ENCODE assay signal across 10 cellular contexts in the genomic region with DNA sequence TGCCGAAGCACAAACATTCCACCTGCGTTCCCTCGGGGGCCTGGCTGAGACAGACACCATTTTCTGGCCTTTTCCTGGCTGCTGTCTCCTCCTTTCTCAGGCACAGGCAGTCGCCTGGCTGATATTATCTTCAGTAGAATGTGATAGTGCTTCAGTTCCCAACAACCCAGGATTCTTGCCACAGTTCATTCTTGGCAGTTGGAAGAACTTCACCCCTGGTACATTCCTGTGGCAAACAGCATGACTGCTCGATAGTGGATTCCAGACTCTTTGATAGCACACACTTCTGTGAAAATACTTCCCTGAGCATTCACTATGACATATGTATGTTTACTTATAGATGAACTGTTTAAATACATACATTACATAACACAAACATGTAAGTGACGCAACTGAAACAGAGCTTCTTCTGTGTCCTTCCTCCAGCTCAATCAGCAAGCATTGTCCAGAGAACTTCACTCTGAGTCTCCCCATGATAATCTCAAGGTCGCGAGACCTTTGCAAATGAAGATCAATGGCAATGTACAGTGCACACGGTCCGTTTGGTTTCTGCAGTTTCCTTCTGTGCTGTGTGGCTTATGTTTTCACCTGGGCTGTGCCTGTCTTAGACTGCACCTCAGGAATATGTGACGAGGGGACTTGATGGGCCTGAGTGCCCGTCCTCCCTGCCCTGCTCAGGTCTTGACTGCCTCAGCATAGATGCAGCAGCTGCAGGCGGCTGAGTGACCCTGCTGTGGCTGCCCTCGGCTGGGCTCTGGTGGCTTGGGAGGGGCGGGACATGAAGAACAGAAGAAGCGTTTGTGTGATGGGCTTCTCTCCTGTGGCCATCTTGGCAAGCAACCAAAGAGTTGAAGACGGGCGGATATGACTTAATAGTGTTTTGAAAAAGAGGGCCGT. TPM values are rescaled to one million over a fixed set of nuclear protein-coding genes. Genes with fewer than 3 reads are reported as not detected.
DNase-seq lines count a peak whose midpoint lies in the region; TF ChIP-seq lines count a peak whose summit lies in the region.
"Had no signal": no experiment of that assay in that cellular context is flagged by ENCODE, and none has a peak within 500 bp of the region (broad histone marks: within the 10 kb centered on the region; RNA-seq: fewer than 3 reads in every experiment).

No MANE protein-coding gene starts in this region.

- CTCF ChIA-PET in RWPE1 (lab: Yijun Ruan, JAX): no interaction called here

- H3K4me3 ChIP-seq in ACC112 (ENCODE audit: low read depth, low read length) (peak overlapping the region; percentile 17; the same call in 1 of the 2 replicates), uterus (no peak overlapping the region), lower leg skin (ENCODE audit: low read depth, poor library complexity, severe bottlenecking) (no peak overlapping the region)

- POLR2A ChIA-PET in RWPE1 (lab: Yijun Ruan, JAX; ENCODE audit: low non-redundant PET): no interaction called here

- H3K27ac ChIP-seq in ACC112 (ENCODE audit: low read depth, low read length) (peak overlapping the region; percentile 73), epithelial cell of prostate (peak overlapping the region; percentile 58), uterus (peak overlapping the region in 1 of 2 donors; percentile 26), RWPE1 (no peak overlapping the region)

- intact Hi-C loops in uterus (cut with DNase I; ENCODE audit: low total_unique reads): no loop called here
- intact Hi-C loops in lower leg skin (cut with DNase I; ENCODE audit: low total_unique reads): no loop called here

- TF ChIP-seq CTCF in uterus (IDR thresholded peaks at IDR 0.05): no peak
- no peak for TF ChIP-seq CTCF in RWPE1 (conservative IDR thresholded peaks at IDR 0.05; ENCODE audit: low read depth)
- TF ChIP-seq CTCF in lower leg skin (IDR thresholded peaks at IDR 0.05): no peak

- DNase-seq in NCI-H69 (lab: John Stamatoyannopoulos, UW) (peak; percentile 64), epithelial cell of prostate (ENCODE audit: low read depth, low spot score) (peak; percentile 60), myocyte (ENCODE audit: low read depth) (peak; percentile 95), uterus (no peak), RWPE1 (ENCODE audit: low spot score) (no peak), T-helper 2 cell (no peak), lower leg skin (ENCODE audit: low spot score in 2 of 2) (no peak)
- DNase-seq: CD4-positive, CD25-positive, alpha-beta regulatory T cell; NCI-H146 had no signal

- H3K27me3 ChIP-seq in ACC112 (ENCODE audit: insufficient read depth, low read length) (no peaks in the 10 kb centered on the region), uterus (no peaks in the 10 kb centered on the region)

- H3K36me3 ChIP-seq in ACC112 (ENCODE audit: insufficient read depth, low read length): no peaks in the 10 kb centered on the region
- no peaks in the 10 kb centered on the region for H3K36me3 ChIP-seq in uterus

- TF ChIP-seq POLR2A in uterus (IDR thresholded peaks at IDR 0.05): no peak
- TF ChIP-seq POLR2A in lower leg skin (IDR thresholded peaks at IDR 0.05): no peak

- WGBS in lower leg skin, 2 donors: 62 to 64% methylated on average over 19 of the region's 19 CpGs

- no peaks in the 10 kb centered on the region for H3K79me2 ChIP-seq in ACC112 (ENCODE audit: control insufficient read depth, insufficient read depth, low read length, unreplicated experiment)

- H3K9me3 ChIP-seq in uterus: no peaks in the 10 kb centered on the region

- H3K4me1 ChIP-seq in ACC112 (ENCODE audit: control insufficient read depth, insufficient read depth, low read length, unreplicated experiment) (peaks cover 25% of the 10 kb centered on the region), uterus (no peaks in the 10 kb centered on the region)

- H2AFZ ChIP-seq in ACC112 (ENCODE audit: low read length, unreplicated experiment): peak overlapping the region; percentile 78

RNA-seq across cellular contexts. Expression of gene MYBPHL, which starts 7.5 kb away (rescaled TPM):
- total RNA-seq in myocyte: 1.1 TPM in 1 of 2 replicates, not detected in the other
- polyA plus RNA-seq in myocyte (2012): 0.67 TPM
- under 1 TPM in 1 of 4 donors, not detected in 3; 0.76 TPM for total RNA-seq in uterus
- total RNA-seq in lower leg skin: not detected
- total RNA-seq: CD4-positive, CD25-positive, alpha-beta regulatory T cell had no signal
- polyA plus RNA-seq: CD4-positive, CD25-positive, alpha-beta regulatory T cell had no signal

RNA-seq across cellular contexts. Expression of gene PSRC1, which starts 16.4 kb away (rescaled TPM):
- total RNA-seq in myocyte (3.6 and 4.0 TPM in 2 replicates), uterus (10 to 100 TPM in 1 of 4 donors, 1 to 10 TPM in 3; 3.8 to 11.4 (median 7.5) TPM), lower leg skin (1 to 10 TPM; 2.8 to 6.9 (median 5.3) TPM)
- polyA plus RNA-seq in myocyte (2012): 2.8 TPM

RNA-seq across cellular contexts. Expression of gene CELSR2, which starts 50.0 kb away (rescaled TPM):
- 0.31 and 0.43 TPM in 2 replicates for total RNA-seq in myocyte
- 2.0 TPM for polyA plus RNA-seq in myocyte (2012)
- 1 to 10 TPM in 3 of 4 donors, under 1 TPM in 1; 0.26 to 9.6 (median 5.4) TPM for total RNA-seq in uterus
- total RNA-seq in lower leg skin: 100 to 1,000 TPM in 2 of 4 donors, 10 to 100 TPM in 2; 86.4 to 109 (median 102) TPM

Comparison
In these comparisons a context has a peak if more than half of its experiments do, and no peak if none do; other contexts are left out.
1. DNase-seq: peak in NCI-H69 (single experiment), epithelial cell of prostate (single experiment) and myocyte (single experiment); none in uterus (0 of 2), RWPE1 (single experiment), T-helper 2 cell (0 of 5) and lower leg skin (0 of 2).
2. RNA of gene CELSR2, which starts 50.0 kb away (total RNA-seq): 86.4 to 109 TPM in lower leg skin; 0.26 to 9.6 TPM in uterus and 0.31 to 0.43 TPM in myocyte; every median in the first group is over 4 times any median in the second.